Comparison of ENCODE assay signal across 1 cellular context in the genomic region with DNA sequence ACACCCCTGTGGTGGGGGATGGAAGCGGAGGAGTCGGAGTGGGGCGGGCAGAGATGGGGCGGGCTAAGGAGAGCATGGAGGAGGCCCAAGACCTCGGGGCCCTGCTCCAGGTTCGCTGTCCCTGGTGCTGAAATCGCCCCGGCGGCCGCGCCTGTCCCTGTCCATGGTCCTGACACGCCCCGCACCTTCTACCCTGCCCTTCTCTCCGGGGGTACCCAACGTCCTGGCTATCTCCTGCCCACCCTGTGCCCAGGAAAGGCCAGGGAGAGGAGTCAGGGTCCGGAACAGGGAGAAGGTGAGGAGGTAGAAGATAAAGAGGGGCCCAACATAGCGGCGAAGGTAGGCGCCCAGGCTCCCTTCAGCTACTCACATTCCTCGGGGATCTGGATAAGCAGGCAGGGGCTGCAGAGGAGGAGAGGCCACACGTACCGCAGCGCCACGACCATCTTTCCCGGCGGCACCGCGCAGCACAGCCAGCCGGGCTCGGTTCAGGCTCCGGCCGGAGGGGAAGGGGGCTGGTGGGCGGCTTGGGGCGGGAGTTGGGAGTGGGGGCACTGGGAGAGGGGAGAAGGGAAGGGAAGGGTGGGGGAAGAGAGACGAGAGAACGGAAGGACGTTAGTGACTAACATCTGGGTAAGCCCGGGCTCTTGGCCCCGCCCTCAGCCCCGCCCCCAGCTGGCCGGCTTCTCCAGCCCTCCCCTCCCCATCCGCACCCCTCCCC.
TF ChIP-seq lines count a peak whose summit lies in the region.

No MANE protein-coding gene starts in this region.

TF ChIP-seq in PFSK-1, 5 proteins besides CTCF, POLR2A, EP300 and RAD21 (continued from another document):
- TF ChIP-seq FOXP2 (optimal IDR thresholded peaks at IDR 0.05; ENCODE audit: borderline replicate concordance, extremely low read depth, extremely low read length, insufficient read depth) (no peak), TAF1 (IDR thresholded peaks at IDR 0.05; ENCODE audit: borderline replicate concordance, insufficient read depth, low read length) (no peak)
